In the genomic region with DNA sequence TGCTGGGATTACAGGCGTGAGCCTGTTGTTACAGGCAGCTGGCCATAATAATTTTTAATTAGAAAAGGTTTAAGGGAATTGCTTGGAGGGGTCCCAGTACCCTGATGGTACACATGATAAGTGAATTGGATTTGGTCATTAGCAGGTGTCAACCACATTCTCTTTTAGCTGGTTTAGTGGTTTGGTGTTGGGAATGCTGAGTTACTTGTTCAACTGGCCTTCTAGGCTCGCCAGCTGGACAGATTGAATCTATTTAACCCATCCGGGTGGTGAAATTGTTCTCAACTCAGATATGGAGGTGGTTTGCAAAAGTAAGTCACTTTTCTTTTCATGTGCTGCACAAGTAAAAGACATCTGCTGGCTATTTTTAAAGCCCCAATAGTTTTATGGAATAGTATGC, we compare ENCODE assay signal across 32 cellular contexts.
"Had no signal": no experiment of that assay in that cellular context is flagged by ENCODE, and none has a peak within 500 bp of the region (broad histone marks: within the 10 kb centered on the region; RNA-seq: fewer than 3 reads in every experiment).

No MANE protein-coding gene starts in this region.

- H3K4me3 ChIP-seq: body of pancreas, breast epithelium had no signal

- H3K27ac Mint-ChIP-seq: activated B cell treated with CpG ODN at 0.5 μM for 24 hours; activated CD4-positive, alpha-beta memory T cell treated with anti-CD3 and anti-CD28 coated beads, Interleukin-2, amount 10 ng/mL, durations not matched to agents 7 days and 5 days; activated CD4-positive, alpha-beta T cell treated with anti-CD3 and anti-CD28 coated beads, Interleukin-2, amount 10 ng/mL, durations not matched to agents 7 days and 5 days; activated CD8-positive, alpha-beta memory T cell treated with anti-CD3 and anti-CD28 coated beads, Interleukin-2, amount 10 ng/mL, durations not matched to agents 7 days and 5 days; activated CD8-positive, alpha-beta T cell treated with anti-CD3 and anti-CD28 coated beads, Interleukin-2, amount 10 ng/mL, durations not matched to agents 7 days and 5 days; activated naive CD4-positive, alpha-beta T cell treated with anti-CD3 and anti-CD28 coated beads, Interleukin-2, amount 10 ng/mL, durations not matched to agents 7 days and 5 days; activated naive CD4-positive, alpha-beta T cell treated with anti-CD3 and anti-CD28 coated beads, Interleukin-2, amount 50 U/mL, for 24 hours; activated naive CD8-positive, alpha-beta T cell; activated naive CD8-positive, alpha-beta T cell treated with anti-CD3 and anti-CD28 coated beads, Interleukin-2, amount 10 ng/mL, durations not matched to agents 7 days and 5 days; activated naive CD8-positive, alpha-beta T cell treated with anti-CD3 and anti-CD28 coated beads, Interleukin-2, amount 50 U/mL, for 24 hours; activated T-cell treated with anti-CD3 and anti-CD28 coated beads, Interleukin-2, amount 50 U/mL, for 24 hours; activated T-helper 2 cell treated with anti-CD3 and anti-CD28 coated beads, Interferon-gamma antibody, Interleukin-2, Interleukin-4, amounts not matched to agents 10 μg/mL and 5 μg/mL and 100 μg/mL, durations not matched to agents 14 hours and 24 hours and 36 hours; T-helper 1 cell treated with Interleukin-12 subunit alpha and Interleukin-12 subunit beta and Interleukin-4 antibody, amounts not matched to agents 30 μg/mL and 1 μg/mL, for 36 hours; T-helper 2 cell treated with Interferon-gamma antibody and Interleukin-4, amounts not matched to agents 5 μg/mL and 100 μg/mL, for 36 hours had no signal

- H3K36me3 Mint-ChIP-seq: activated CD8-positive, alpha-beta memory T cell treated with anti-CD3 and anti-CD28 coated beads, Interleukin-2, amount 10 ng/mL, durations not matched to agents 7 days and 5 days; activated naive CD4-positive, alpha-beta T cell treated with anti-CD3 and anti-CD28 coated beads, Interleukin-2, amount 10 ng/mL, durations not matched to agents 7 days and 5 days; activated naive CD4-positive, alpha-beta T cell treated with anti-CD3 and anti-CD28 coated beads, Interleukin-2, amount 50 U/mL, for 24 hours; activated naive CD8-positive, alpha-beta T cell; activated naive CD8-positive, alpha-beta T cell treated with anti-CD3 and anti-CD28 coated beads, Interleukin-2, amount 10 ng/mL, durations not matched to agents 7 days and 5 days had no signal

- H3K27me3 Mint-ChIP-seq: activated CD4-positive, alpha-beta memory T cell treated with anti-CD3 and anti-CD28 coated beads, Interleukin-2, amount 10 ng/mL, durations not matched to agents 7 days and 5 days; activated CD4-positive, alpha-beta T cell treated with anti-CD3 and anti-CD28 coated beads, Interleukin-2, amount 10 ng/mL, durations not matched to agents 7 days and 5 days; activated CD8-positive, alpha-beta memory T cell treated with anti-CD3 and anti-CD28 coated beads, Interleukin-2, amount 10 ng/mL, durations not matched to agents 7 days and 5 days; activated naive CD4-positive, alpha-beta T cell treated with anti-CD3 and anti-CD28 coated beads, Interleukin-2, amount 10 ng/mL, durations not matched to agents 7 days and 5 days; activated naive CD8-positive, alpha-beta T cell treated with anti-CD3 and anti-CD28 coated beads, Interleukin-2, amount 10 ng/mL, durations not matched to agents 7 days and 5 days had no signal

- H3K36me3 ChIP-seq: brain microvascular endothelial cell, breast epithelium had no signal

- ATAC-seq: activated CD8-positive, alpha-beta memory T cell treated with anti-CD3 and anti-CD28 coated beads, Interleukin-2, amount 10 ng/mL, durations not matched to agents 7 days and 5 days; activated CD8-positive, alpha-beta T cell treated with anti-CD3 and anti-CD28 coated beads, Interleukin-2, amount 10 ng/mL, durations not matched to agents 7 days and 5 days; activated naive CD8-positive, alpha-beta T cell treated with anti-CD3 and anti-CD28 coated beads, Interleukin-2, amount 50 U/mL, for 24 hours; body of pancreas had no signal

- H3K27ac ChIP-seq: body of pancreas, brain microvascular endothelial cell, breast epithelium, VCaP had no signal

- H3K27me3 ChIP-seq: body of pancreas, brain microvascular endothelial cell, breast epithelium had no signal

- H3K4me1 ChIP-seq: body of pancreas, breast epithelium had no signal

- H3K9me3 ChIP-seq: body of pancreas, breast epithelium had no signal

- H3K4me3 Mint-ChIP-seq: activated B cell treated with CpG ODN at 0.5 μM for 24 hours; activated CD4-positive, alpha-beta memory T cell treated with anti-CD3 and anti-CD28 coated beads, Interleukin-2, amount 10 ng/mL, durations not matched to agents 7 days and 5 days; activated CD4-positive, alpha-beta T cell treated with anti-CD3 and anti-CD28 coated beads, Interleukin-2, amount 10 ng/mL, durations not matched to agents 7 days and 5 days; activated CD8-positive, alpha-beta memory T cell treated with anti-CD3 and anti-CD28 coated beads, Interleukin-2, amount 10 ng/mL, durations not matched to agents 7 days and 5 days; activated CD8-positive, alpha-beta T cell treated with anti-CD3 and anti-CD28 coated beads, Interleukin-2, amount 10 ng/mL, durations not matched to agents 7 days and 5 days; activated naive CD4-positive, alpha-beta T cell treated with anti-CD3 and anti-CD28 coated beads, Interleukin-2, amount 10 ng/mL, durations not matched to agents 7 days and 5 days; activated naive CD4-positive, alpha-beta T cell treated with anti-CD3 and anti-CD28 coated beads, Interleukin-2, amount 50 U/mL, for 24 hours; activated naive CD8-positive, alpha-beta T cell; activated naive CD8-positive, alpha-beta T cell treated with anti-CD3 and anti-CD28 coated beads, Interleukin-2, amount 10 ng/mL, durations not matched to agents 7 days and 5 days; activated naive CD8-positive, alpha-beta T cell treated with anti-CD3 and anti-CD28 coated beads, Interleukin-2, amount 50 U/mL, for 24 hours; activated T-cell treated with anti-CD3 and anti-CD28 coated beads, Interleukin-2, amount 50 U/mL, for 24 hours; T-helper 1 cell treated with Interleukin-12 subunit alpha and Interleukin-12 subunit beta and Interleukin-4 antibody, amounts not matched to agents 30 μg/mL and 1 μg/mL, for 36 hours; T-helper 2 cell treated with Interferon-gamma antibody and Interleukin-4, amounts not matched to agents 5 μg/mL and 100 μg/mL, for 36 hours had no signal

- DNase-seq: activated B cell treated with CpG ODN at 0.5 μM for 24 hours; activated CD4-positive, alpha-beta memory T cell treated with anti-CD3 and anti-CD28 coated beads, Interleukin-2, amount 10 ng/mL, durations not matched to agents 7 days and 5 days; activated CD4-positive, alpha-beta T cell treated with anti-CD3 and anti-CD28 coated beads for 4 hours; activated CD4-positive, alpha-beta T cell treated with anti-CD3 and anti-CD28 coated beads, Interleukin-2, amount 10 ng/mL, durations not matched to agents 7 days and 5 days; activated CD4-positive, alpha-beta T cell treated with anti-CD3 and anti-CD28 coated beads, Interleukin-2, amount 50 U/mL, for 48 hours; activated CD4-positive, CD25-positive, alpha-beta regulatory T cell treated with anti-CD3 and anti-CD28 coated beads, Interleukin-2, amount 50 U/mL, for 72 hours; activated CD8-positive, alpha-beta memory T cell treated with anti-CD3 and anti-CD28 coated beads for 24 hours; activated CD8-positive, alpha-beta memory T cell treated with anti-CD3 and anti-CD28 coated beads, Interleukin-2, amount 10 ng/mL, durations not matched to agents 7 days and 5 days; activated CD8-positive, alpha-beta memory T cell treated with anti-CD3 and anti-CD28 coated beads, Interleukin-2, amount 50 U/mL, for 48 hours; activated CD8-positive, alpha-beta T cell treated with anti-CD3 and anti-CD28 coated beads, Interleukin-2, amount 10 ng/mL, durations not matched to agents 7 days and 5 days; activated effector memory CD4-positive, alpha-beta T cell treated with Interleukin-2 at 50 U/mL for 16 hours; activated gamma-delta T cell; activated naive CD4-positive, alpha-beta T cell treated with anti-CD3 and anti-CD28 coated beads, Interleukin-2, amount 10 ng/mL, durations not matched to agents 7 days and 5 days; activated naive CD4-positive, alpha-beta T cell treated with Interleukin-2 at 50 U/mL for 16 hours; activated naive CD8-positive, alpha-beta T cell treated with anti-CD3 and anti-CD28 coated beads, Interleukin-2, amount 10 ng/mL, durations not matched to agents 7 days and 5 days; activated naive CD8-positive, alpha-beta T cell treated with anti-CD3 and anti-CD28 coated beads, Interleukin-2, amount 50 U/mL, for 24 hours; activated T-cell treated with anti-CD3 and anti-CD28 coated beads, Interleukin-2, amount 50 U/mL, for 24 hours; activated T-cell treated with anti-CD3 and anti-CD28 coated beads, Interleukin-2, amount 50 U/mL, for 48 hours; aorta; body of pancreas; brain microvascular endothelial cell; central memory CD4-positive, alpha-beta T cell; T-helper 1 cell; T-helper 2 cell; T-helper 9 cell had no signal

- H3K4me1 Mint-ChIP-seq: activated B cell treated with CpG ODN at 0.5 μM for 24 hours; activated CD4-positive, alpha-beta memory T cell treated with anti-CD3 and anti-CD28 coated beads, Interleukin-2, amount 10 ng/mL, durations not matched to agents 7 days and 5 days; activated CD4-positive, alpha-beta T cell treated with anti-CD3 and anti-CD28 coated beads, Interleukin-2, amount 10 ng/mL, durations not matched to agents 7 days and 5 days; activated CD8-positive, alpha-beta memory T cell treated with anti-CD3 and anti-CD28 coated beads, Interleukin-2, amount 10 ng/mL, durations not matched to agents 7 days and 5 days; activated naive CD4-positive, alpha-beta T cell treated with anti-CD3 and anti-CD28 coated beads, Interleukin-2, amount 10 ng/mL, durations not matched to agents 7 days and 5 days; activated naive CD4-positive, alpha-beta T cell treated with anti-CD3 and anti-CD28 coated beads, Interleukin-2, amount 50 U/mL, for 24 hours; activated naive CD8-positive, alpha-beta T cell treated with anti-CD3 and anti-CD28 coated beads, Interleukin-2, amount 10 ng/mL, durations not matched to agents 7 days and 5 days; activated naive CD8-positive, alpha-beta T cell treated with anti-CD3 and anti-CD28 coated beads, Interleukin-2, amount 50 U/mL, for 24 hours had no signal

- H3K9me3 Mint-ChIP-seq: activated B cell treated with CpG ODN at 0.5 μM for 24 hours; activated CD4-positive, alpha-beta memory T cell treated with anti-CD3 and anti-CD28 coated beads, Interleukin-2, amount 10 ng/mL, durations not matched to agents 7 days and 5 days; activated CD4-positive, alpha-beta T cell treated with anti-CD3 and anti-CD28 coated beads, Interleukin-2, amount 10 ng/mL, durations not matched to agents 7 days and 5 days; activated naive CD4-positive, alpha-beta T cell treated with anti-CD3 and anti-CD28 coated beads, Interleukin-2, amount 10 ng/mL, durations not matched to agents 7 days and 5 days; activated naive CD8-positive, alpha-beta T cell treated with anti-CD3 and anti-CD28 coated beads, Interleukin-2, amount 10 ng/mL, durations not matched to agents 7 days and 5 days; activated T-cell treated with anti-CD3 and anti-CD28 coated beads, Interleukin-2, amount 50 U/mL, for 24 hours; activated T-helper 2 cell treated with anti-CD3 and anti-CD28 coated beads, Interferon-gamma antibody, Interleukin-2, Interleukin-4, amounts not matched to agents 10 μg/mL and 5 μg/mL and 100 μg/mL, durations not matched to agents 14 hours and 24 hours and 36 hours; T-helper 1 cell treated with Interleukin-12 subunit alpha and Interleukin-12 subunit beta and Interleukin-4 antibody, amounts not matched to agents 30 μg/mL and 1 μg/mL, for 36 hours; T-helper 2 cell treated with Interferon-gamma antibody and Interleukin-4, amounts not matched to agents 5 μg/mL and 100 μg/mL, for 36 hours had no signal
